Comparison of ENCODE assay signal across 14 cellular contexts in the genomic region with DNA sequence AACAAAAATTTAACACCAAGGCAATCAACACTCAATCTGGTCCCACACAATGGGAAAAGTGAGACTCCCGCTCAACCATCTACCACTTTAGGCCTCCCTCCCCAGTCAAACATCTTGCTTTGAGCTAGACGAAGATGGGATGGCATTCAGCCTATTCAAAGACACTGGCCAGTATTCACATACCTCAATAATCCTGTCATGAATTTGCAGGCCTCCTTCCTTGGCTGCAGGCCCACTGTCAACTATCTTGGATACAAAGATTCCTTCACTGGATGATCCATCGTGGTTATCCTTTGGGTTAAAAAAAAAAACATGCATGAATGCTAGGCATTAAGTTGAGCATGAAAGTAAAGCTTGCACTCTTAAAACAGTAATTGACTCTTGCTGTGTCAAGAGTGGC. TPM values are rescaled to one million over a fixed set of nuclear protein-coding genes. Genes with fewer than 3 reads are reported as not detected.
DNase-seq lines count a peak whose midpoint lies in the region; ATAC-seq and TF ChIP-seq lines count a peak whose summit lies in the region.
"Had no signal": no experiment of that assay in that cellular context is flagged by ENCODE, and none has a peak within 500 bp of the region (broad histone marks: within the 10 kb centered on the region; RNA-seq: fewer than 3 reads in every experiment).

No MANE protein-coding gene starts in this region.

- BruUV-seq in MCF 10A (replicated peaks; lab: Mats Ljungman, UMichigan), result no TSS peak

- no peak for TF ChIP-seq POLR2A in breast epithelium (IDR thresholded peaks at IDR 0.05)
- TF ChIP-seq POLR2A in gastrocnemius medialis (IDR thresholded peaks at IDR 0.05), result no peak

- no peaks in the 10 kb centered on the region for H3K27me3 Mint-ChIP-seq in MCF 10A (ENCODE audit: insufficient read depth, unreplicated experiment)
- H3K27me3 Mint-ChIP-seq in progenitor cell of endocrine pancreas, result no peaks in the 10 kb centered on the region
- H3K27me3 Mint-ChIP-seq: activated naive CD8-positive, alpha-beta T cell treated with anti-CD3 and anti-CD28 coated beads, Interleukin-2, amount 10 ng/mL, durations not matched to agents 7 days and 5 days had no signal

- no peaks in the 10 kb centered on the region for H3K36me3 ChIP-seq in breast epithelium
- no peaks in the 10 kb centered on the region for H3K36me3 ChIP-seq in kidney epithelial cell (ENCODE audit: control insufficient read depth, insufficient read depth, low read length)
- H3K36me3 ChIP-seq in gastrocnemius medialis, result no peaks in the 10 kb centered on the region

- no peak overlapping the region for H3K27ac Mint-ChIP-seq in MCF 10A (ENCODE audit: low read depth, unreplicated experiment)
- no peak overlapping the region for H3K27ac Mint-ChIP-seq in progenitor cell of endocrine pancreas
- H3K27ac Mint-ChIP-seq: activated naive CD8-positive, alpha-beta T cell treated with anti-CD3 and anti-CD28 coated beads, Interleukin-2, amount 10 ng/mL, durations not matched to agents 7 days and 5 days had no signal

- no peak for ATAC-seq in gastrocnemius medialis

- H3K4me3 Mint-ChIP-seq in MCF 10A (ENCODE audit: unreplicated experiment) (no peak overlapping the region), progenitor cell of endocrine pancreas (ENCODE audit: low read depth) (no peak overlapping the region)
- H3K4me3 Mint-ChIP-seq: activated naive CD8-positive, alpha-beta T cell treated with anti-CD3 and anti-CD28 coated beads, Interleukin-2, amount 10 ng/mL, durations not matched to agents 7 days and 5 days had no signal

- POLR2A ChIA-PET in MCF 10A (lab: Yijun Ruan, JAX), result no interaction called here

- CTCF ChIA-PET in MCF 10A (lab: Yijun Ruan, JAX), result no interaction called here

- H3K27ac ChIP-seq in breast epithelium, result peak overlapping the region; percentile 25 to 59
- no peak overlapping the region for H3K27ac ChIP-seq in gastrocnemius medialis
- H3K27ac ChIP-seq: 22Rv1 had no signal

- H3K27me3 ChIP-seq in breast epithelium, result no peaks in the 10 kb centered on the region
- no peaks in the 10 kb centered on the region for H3K27me3 ChIP-seq in kidney epithelial cell (ENCODE audit: control insufficient read depth, insufficient read depth, low read length)
- H3K27me3 ChIP-seq in gastrocnemius medialis, result no peaks in the 10 kb centered on the region

- peaks cover 3 to 4% of the 10 kb centered on the region in 2 donors for H3K4me1 ChIP-seq in breast epithelium
- H3K4me1 ChIP-seq in gastrocnemius medialis, result peaks cover 67 to 80% of the 10 kb centered on the region in 2 donors

- H3K9me3 Mint-ChIP-seq in MCF 10A (ENCODE audit: unreplicated experiment), result no peaks in the 10 kb centered on the region
- no peaks in the 10 kb centered on the region for H3K9me3 Mint-ChIP-seq in progenitor cell of endocrine pancreas (ENCODE audit: low read depth)
- H3K9me3 Mint-ChIP-seq: activated naive CD8-positive, alpha-beta T cell treated with anti-CD3 and anti-CD28 coated beads, Interleukin-2, amount 10 ng/mL, durations not matched to agents 7 days and 5 days had no signal

- no peaks in the 10 kb centered on the region for H3K4me1 Mint-ChIP-seq in MCF 10A (ENCODE audit: insufficient read depth, unreplicated experiment)
- peaks cover 4% of the 10 kb centered on the region for H3K4me1 Mint-ChIP-seq in progenitor cell of endocrine pancreas (ENCODE audit: low read depth)
- H3K4me1 Mint-ChIP-seq: activated naive CD8-positive, alpha-beta T cell treated with anti-CD3 and anti-CD28 coated beads, Interleukin-2, amount 10 ng/mL, durations not matched to agents 7 days and 5 days had no signal

- no peak for DNase-seq in breast epithelium (ENCODE audit: low spot score in 2 of 2)
- no peak for DNase-seq in MCF 10A (ENCODE audit: unreplicated experiment)
- peak; percentile 73 for DNase-seq in dedifferentiated amniotic fluid mesenchymal stem cell (ENCODE audit: extremely low spot score)
- peak; percentile 34 for DNase-seq in kidney epithelial cell (ENCODE audit: low read depth)
- no peak for DNase-seq in progenitor cell of endocrine pancreas (ENCODE audit: low spot score, unreplicated experiment)
- DNase-seq in DMS79 treated with DMSO at 0.1 percent for 48 hours (lab: John Stamatoyannopoulos, UW), result no peak
- DNase-seq in gastrocnemius medialis, result no peak
- DNase-seq in NCI-H146 (lab: John Stamatoyannopoulos, UW), result no peak
- DNase-seq: activated CD8-positive, alpha-beta memory T cell treated with anti-CD3 and anti-CD28 coated beads, Interleukin-2, amount 50 U/mL, for 4 hours; activated naive CD8-positive, alpha-beta T cell treated with anti-CD3 and anti-CD28 coated beads, Interleukin-2, amount 10 ng/mL, durations not matched to agents 7 days and 5 days; effector CD8-positive, alpha-beta T cell; NCI-H1105; NCI-H524 treated with DMSO at 0.1 percent for 48 hours had no signal

- in situ Hi-C loops in gastrocnemius medialis (cut with MboI; ENCODE audit: low sequenced_read_pairs in 4 of 4), result loop anchor here in 1 of 4 donors (10.0 kb wide), 1 partner anchor 87 kb away; no protein-coding TSS in a partner anchor

- H3K9me3 ChIP-seq in breast epithelium, result no peaks in the 10 kb centered on the region
- H3K9me3 ChIP-seq in gastrocnemius medialis, result no peaks in the 10 kb centered on the region

- H3K36me3 Mint-ChIP-seq in MCF 10A (ENCODE audit: insufficient read depth, unreplicated experiment) (no peaks in the 10 kb centered on the region), progenitor cell of endocrine pancreas (ENCODE audit: insufficient read depth) (peaks cover 5% of the 10 kb centered on the region)
- H3K36me3 Mint-ChIP-seq: activated naive CD8-positive, alpha-beta T cell treated with anti-CD3 and anti-CD28 coated beads, Interleukin-2, amount 10 ng/mL, durations not matched to agents 7 days and 5 days had no signal

- intact Hi-C loops in breast epithelium (cut with DNase I; ENCODE audit: low total_unique reads), result no loop called here
- intact Hi-C loops in MCF 10A (cut with micrococcal nuclease), result no loop called here
- intact Hi-C loops in gastrocnemius medialis (cut with DNase I; ENCODE audit: low total_unique reads), result no loop called here

- H3K4me3 ChIP-seq in breast epithelium, result no peak overlapping the region
- H3K4me3 ChIP-seq in kidney epithelial cell (ENCODE audit: low read depth, low read length), result no peak overlapping the region
- H3K4me3 ChIP-seq in gastrocnemius medialis, result no peak overlapping the region

- TF ChIP-seq CTCF in breast epithelium (IDR thresholded peaks at IDR 0.05) (no peak), MCF 10A (IDR thresholded peaks at IDR 0.05; ENCODE audit: unreplicated experiment) (no peak), kidney epithelial cell (IDR thresholded peaks at IDR 0.05; ENCODE audit: insufficient read depth, low read length, poor library complexity, severe bottlenecking) (no peak), progenitor cell of endocrine pancreas (IDR thresholded peaks at IDR 0.05; ENCODE audit: unreplicated experiment) (no peak), gastrocnemius medialis (IDR thresholded peaks at IDR 0.05 in 4 of 5, conservative IDR thresholded peaks at IDR 0.05 in 1 of 5) (no peak)

RNA-seq across cellular contexts. Expression of a gene that starts 22.6 kb away (rescaled TPM):
- 10 to 100 TPM; 36.0 to 79.6 (median 37.6) TPM for total RNA-seq in breast epithelium
- total RNA-seq in MCF 10A (2022), result not detected in 2 replicates
- total RNA-seq in kidney epithelial cell, result 0.96 and 4.1 TPM in 2 replicates
- total RNA-seq in progenitor cell of endocrine pancreas, result 28.7 and 31.0 TPM in 2 replicates
- 10 to 100 TPM in 3 of 4 donors, 1 to 10 TPM in 1; 9.1 to 30.3 (median 24.7) TPM for total RNA-seq in gastrocnemius medialis
- total RNA-seq: activated naive CD8-positive, alpha-beta T cell treated with anti-CD3 and anti-CD28 coated beads, Interleukin-2, amount 10 ng/mL, durations not matched to agents 7 days and 5 days had no signal

Comparison
In these comparisons a context has a peak if more than half of its experiments do, and no peak if none do; other contexts are left out.
1. DNase-seq: peak in dedifferentiated amniotic fluid mesenchymal stem cell (single experiment) and kidney epithelial cell (single experiment); none in breast epithelium (0 of 2), MCF 10A (single experiment), progenitor cell of endocrine pancreas (single experiment), DMS79 treated with DMSO at 0.1 percent for 48 hours (single experiment), gastrocnemius medialis (0 of 2) and NCI-H146 (single experiment).
2. H3K27ac ChIP-seq: peak in breast epithelium (2 of 2); none in gastrocnemius medialis (0 of 4).